Comparison of ENCODE assay signal across 19 cellular contexts in genomic region chr1:231630558-231631205, GRCh38. TPM values are rescaled to one million over a fixed set of nuclear protein-coding genes. Genes with fewer than 3 reads are reported as not detected.
A peak's percentile ranks its signal among the peaks of the same experiment; 100 is the strongest.
DNase-seq lines count a peak whose midpoint lies in the region; ATAC-seq lines count a peak whose summit lies in the region.
"Had no signal": no experiment of that assay in that cellular context is flagged by ENCODE, and none has a peak within 500 bp of the region (broad histone marks: within the 10 kb centered on the region; RNA-seq: fewer than 3 reads in every experiment).

No MANE protein-coding gene starts in this region.

- peaks cover 47% of the 10 kb centered on the region for H3K4me1 Mint-ChIP-seq in activated naive CD4-positive, alpha-beta T cell treated with anti-CD3 and anti-CD28 coated beads, Interleukin-2, amount 50 U/mL, for 24 hours

- H3K36me3 Mint-ChIP-seq in activated naive CD4-positive, alpha-beta T cell treated with anti-CD3 and anti-CD28 coated beads, Interleukin-2, amount 50 U/mL, for 24 hours: peaks cover 5% of the 10 kb centered on the region

- H3K9me3 Mint-ChIP-seq in activated naive CD4-positive, alpha-beta T cell treated with anti-CD3 and anti-CD28 coated beads, Interleukin-2, amount 50 U/mL, for 24 hours: no peaks in the 10 kb centered on the region
- H3K9me3 Mint-ChIP-seq: dendritic cell treated with granulocyte-macrophage colony-stimulating factor and Interleukin-4, amounts not matched to agents 40 ng/mL and 50 ng/mL, for 4 days; neural crest cell had no signal

- no peak for ATAC-seq in left lobe of liver
- ATAC-seq: A549; activated CD4-positive, CD25-positive, alpha-beta regulatory T cell treated with anti-CD3 and anti-CD28 coated beads, Interleukin-2, amount 50 U/mL, for 24 hours; body of pancreas had no signal

- no peak overlapping the region for H3K4me3 Mint-ChIP-seq in activated naive CD4-positive, alpha-beta T cell treated with anti-CD3 and anti-CD28 coated beads, Interleukin-2, amount 50 U/mL, for 24 hours
- H3K4me3 Mint-ChIP-seq: dendritic cell treated with granulocyte-macrophage colony-stimulating factor and Interleukin-4, amounts not matched to agents 40 ng/mL and 50 ng/mL, for 4 days; neural crest cell had no signal

- no peaks in the 10 kb centered on the region for H3K27me3 Mint-ChIP-seq in activated naive CD4-positive, alpha-beta T cell treated with anti-CD3 and anti-CD28 coated beads, Interleukin-2, amount 50 U/mL, for 24 hours
- H3K27me3 Mint-ChIP-seq: dendritic cell treated with granulocyte-macrophage colony-stimulating factor and Interleukin-4, amounts not matched to agents 40 ng/mL and 50 ng/mL, for 4 days had no signal

- DNase-seq in activated naive CD4-positive, alpha-beta T cell treated with Interleukin-2 at 50 U/mL for 16 hours: no peak
- DNase-seq in M059J (ENCODE audit: low read depth) (peak; percentile 74), fibroblast of peridontal ligament (ENCODE audit: extremely low read depth) (peak; percentile 83), stromal cell of bone marrow (ENCODE audit: low read depth) (peak; percentile 25), left lobe of liver (ENCODE audit: low spot score) (no peak), A172 (ENCODE audit: low spot score) (no peak), GOT3 (lab: John Stamatoyannopoulos, UW) (no peak)
- DNase-seq: activated effector memory CD4-positive, alpha-beta T cell treated with anti-CD3 and anti-CD28 coated beads, Interleukin-2, amount 50 U/mL, for 16 hours; body of pancreas; Caco-2; NCI-H526 treated with DMSO at 0.1 percent for 48 hours; retina; SHP77 treated with DMSO at 0.1 percent for 48 hours; stomach had no signal

- H3K27ac Mint-ChIP-seq in activated naive CD4-positive, alpha-beta T cell treated with anti-CD3 and anti-CD28 coated beads, Interleukin-2, amount 50 U/mL, for 24 hours: peak overlapping the region; percentile 59
- H3K27ac Mint-ChIP-seq: dendritic cell treated with granulocyte-macrophage colony-stimulating factor and Interleukin-4, amounts not matched to agents 40 ng/mL and 50 ng/mL, for 4 days had no signal

RNA-seq across cellular contexts. Expression of gene DISC1, which starts 4.1 kb away (rescaled TPM):
- total RNA-seq in M059J (2014; rRNA removed; shearing (Covaris generic)): 3.9 and 5.8 TPM in 2 replicates
- 1.8 TPM for total RNA-seq in left lobe of liver
- total RNA-seq in A172 (2014; rRNA removed; shearing (Covaris generic)): 5.0 and 5.2 TPM in 2 replicates

Comparison
In these comparisons a context has a peak if more than half of its experiments do, and no peak if none do; other contexts are left out.
1. DNase-seq: peak in M059J (single experiment), fibroblast of peridontal ligament (single experiment) and stromal cell of bone marrow (single experiment); none in activated naive CD4-positive, alpha-beta T cell treated with Interleukin-2 at 50 U/mL for 16 hours (single experiment), left lobe of liver (single experiment), A172 (single experiment) and GOT3 (single experiment).